Comparison of ENCODE assay signal across 1 cellular context in genomic region chr1:86913896-86914634, GRCh38.
TF ChIP-seq lines count a peak whose summit lies in the region.

Gene SELENOF (minus strand): TSS chr1:86914126. CDS start chr1:86914111, 15 bp downstream.

TF ChIP-seq in HepG2, 621 proteins besides CTCF, POLR2A, EP300 and RAD21 (continued from another document and continues in another):
- TF ChIP-seq ZNF512B (CRISPR knock-in tag; IDR thresholded peaks at IDR 0.05; ENCODE audit: borderline replicate concordance): no peak
- TF ChIP-seq, protein P1, sequence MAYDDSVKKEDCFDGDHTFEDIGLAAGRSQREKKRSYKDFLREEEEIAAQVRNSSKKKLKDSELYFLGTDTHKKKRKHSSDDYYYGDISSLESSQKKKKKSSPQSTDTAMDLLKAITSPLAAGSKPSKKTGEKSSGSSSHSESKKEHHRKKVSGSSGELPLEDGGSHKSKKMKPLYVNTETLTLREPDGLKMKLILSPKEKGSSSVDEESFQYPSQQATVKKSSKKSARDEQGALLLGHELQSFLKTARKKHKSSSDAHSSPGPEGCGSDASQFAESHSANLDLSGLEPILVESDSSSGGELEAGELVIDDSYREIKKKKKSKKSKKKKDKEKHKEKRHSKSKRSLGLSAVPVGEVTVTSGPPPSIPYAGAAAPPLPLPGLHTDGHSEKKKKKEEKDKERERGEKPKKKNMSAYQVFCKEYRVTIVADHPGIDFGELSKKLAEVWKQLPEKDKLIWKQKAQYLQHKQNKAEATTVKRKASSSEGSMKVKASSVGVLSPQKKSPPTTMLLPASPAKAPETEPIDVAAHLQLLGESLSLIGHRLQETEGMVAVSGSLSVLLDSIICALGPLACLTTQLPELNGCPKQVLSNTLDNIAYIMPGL (CRISPR knock-in tag; IDR thresholded peaks at IDR 0.05; ENCODE audit: borderline replicate concordance in 1 of 2, low read depth in 1 of 2): peak; percentile 19 to 58; a peak in 2 of 4 replicates
- TF ChIP-seq GATAD1 (CRISPR knock-in tag; IDR thresholded peaks at IDR 0.05): peak; percentile 87
- TF ChIP-seq SSRP1 (CRISPR knock-in tag; IDR thresholded peaks at IDR 0.05): no peak
- TF ChIP-seq ZNF816 (CRISPR knock-in tag; IDR thresholded peaks at IDR 0.05; ENCODE audit: borderline replicate concordance): no peak; the same call in 1 of the 2 replicates
- no peak; the same call in 1 of the 2 replicates for TF ChIP-seq TBX2 (CRISPR knock-in tag; IDR thresholded peaks at IDR 0.05; ENCODE audit: borderline replicate concordance)
- TF ChIP-seq ZNF660 (CRISPR knock-in tag; IDR thresholded peaks at IDR 0.05; ENCODE audit: borderline replicate concordance, low read depth): no peak
- TF ChIP-seq ZNF777 (CRISPR knock-in tag; IDR thresholded peaks at IDR 0.05): peak; percentile 5; the same call in 1 of the 2 replicates
- no peak for TF ChIP-seq ARNTL (CRISPR knock-in tag; IDR thresholded peaks at IDR 0.05)
- TF ChIP-seq, protein P2, sequence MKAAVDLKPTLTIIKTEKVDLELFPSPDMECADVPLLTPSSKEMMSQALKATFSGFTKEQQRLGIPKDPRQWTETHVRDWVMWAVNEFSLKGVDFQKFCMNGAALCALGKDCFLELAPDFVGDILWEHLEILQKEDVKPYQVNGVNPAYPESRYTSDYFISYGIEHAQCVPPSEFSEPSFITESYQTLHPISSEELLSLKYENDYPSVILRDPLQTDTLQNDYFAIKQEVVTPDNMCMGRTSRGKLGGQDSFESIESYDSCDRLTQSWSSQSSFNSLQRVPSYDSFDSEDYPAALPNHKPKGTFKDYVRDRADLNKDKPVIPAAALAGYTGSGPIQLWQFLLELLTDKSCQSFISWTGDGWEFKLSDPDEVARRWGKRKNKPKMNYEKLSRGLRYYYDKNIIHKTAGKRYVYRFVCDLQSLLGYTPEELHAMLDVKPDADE (CRISPR knock-in tag; IDR thresholded peaks at IDR 0.05): no peak
- TF ChIP-seq, protein P3, sequence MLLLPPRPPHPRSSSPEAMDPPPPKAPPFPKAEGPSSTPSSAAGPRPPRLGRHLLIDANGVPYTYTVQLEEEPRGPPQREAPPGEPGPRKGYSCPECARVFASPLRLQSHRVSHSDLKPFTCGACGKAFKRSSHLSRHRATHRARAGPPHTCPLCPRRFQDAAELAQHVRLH (CRISPR knock-in tag; IDR thresholded peaks at IDR 0.05; ENCODE audit: borderline replicate concordance, low read depth): peak; percentile 68; the same call in 1 of the 2 replicates
- TF ChIP-seq ZNF747 (CRISPR knock-in tag; IDR thresholded peaks at IDR 0.05; ENCODE audit: borderline replicate concordance): peak; percentile 69; the same call in 1 of the 2 replicates
- TF ChIP-seq, protein P4, sequence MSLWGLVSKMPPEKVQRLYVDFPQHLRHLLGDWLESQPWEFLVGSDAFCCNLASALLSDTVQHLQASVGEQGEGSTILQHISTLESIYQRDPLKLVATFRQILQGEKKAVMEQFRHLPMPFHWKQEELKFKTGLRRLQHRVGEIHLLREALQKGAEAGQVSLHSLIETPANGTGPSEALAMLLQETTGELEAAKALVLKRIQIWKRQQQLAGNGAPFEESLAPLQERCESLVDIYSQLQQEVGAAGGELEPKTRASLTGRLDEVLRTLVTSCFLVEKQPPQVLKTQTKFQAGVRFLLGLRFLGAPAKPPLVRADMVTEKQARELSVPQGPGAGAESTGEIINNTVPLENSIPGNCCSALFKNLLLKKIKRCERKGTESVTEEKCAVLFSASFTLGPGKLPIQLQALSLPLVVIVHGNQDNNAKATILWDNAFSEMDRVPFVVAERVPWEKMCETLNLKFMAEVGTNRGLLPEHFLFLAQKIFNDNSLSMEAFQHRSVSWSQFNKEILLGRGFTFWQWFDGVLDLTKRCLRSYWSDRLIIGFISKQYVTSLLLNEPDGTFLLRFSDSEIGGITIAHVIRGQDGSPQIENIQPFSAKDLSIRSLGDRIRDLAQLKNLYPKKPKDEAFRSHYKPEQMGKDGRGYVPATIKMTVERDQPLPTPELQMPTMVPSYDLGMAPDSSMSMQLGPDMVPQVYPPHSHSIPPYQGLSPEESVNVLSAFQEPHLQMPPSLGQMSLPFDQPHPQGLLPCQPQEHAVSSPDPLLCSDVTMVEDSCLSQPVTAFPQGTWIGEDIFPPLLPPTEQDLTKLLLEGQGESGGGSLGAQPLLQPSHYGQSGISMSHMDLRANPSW (CRISPR knock-in tag; IDR thresholded peaks at IDR 0.05; ENCODE audit: borderline replicate concordance): no peak
- no peak for TF ChIP-seq ZBTB1 (CRISPR knock-in tag; IDR thresholded peaks at IDR 0.05; ENCODE audit: borderline replicate concordance)
- TF ChIP-seq ZSCAN21 (CRISPR knock-in tag; IDR thresholded peaks at IDR 0.05; ENCODE audit: borderline replicate concordance): no peak
- no peak for TF ChIP-seq ARID5B (CRISPR knock-in tag; IDR thresholded peaks at IDR 0.05)
- no peak for TF ChIP-seq ATF5 (CRISPR knock-in tag; IDR thresholded peaks at IDR 0.05; ENCODE audit: low read depth)
- TF ChIP-seq, protein P5, sequence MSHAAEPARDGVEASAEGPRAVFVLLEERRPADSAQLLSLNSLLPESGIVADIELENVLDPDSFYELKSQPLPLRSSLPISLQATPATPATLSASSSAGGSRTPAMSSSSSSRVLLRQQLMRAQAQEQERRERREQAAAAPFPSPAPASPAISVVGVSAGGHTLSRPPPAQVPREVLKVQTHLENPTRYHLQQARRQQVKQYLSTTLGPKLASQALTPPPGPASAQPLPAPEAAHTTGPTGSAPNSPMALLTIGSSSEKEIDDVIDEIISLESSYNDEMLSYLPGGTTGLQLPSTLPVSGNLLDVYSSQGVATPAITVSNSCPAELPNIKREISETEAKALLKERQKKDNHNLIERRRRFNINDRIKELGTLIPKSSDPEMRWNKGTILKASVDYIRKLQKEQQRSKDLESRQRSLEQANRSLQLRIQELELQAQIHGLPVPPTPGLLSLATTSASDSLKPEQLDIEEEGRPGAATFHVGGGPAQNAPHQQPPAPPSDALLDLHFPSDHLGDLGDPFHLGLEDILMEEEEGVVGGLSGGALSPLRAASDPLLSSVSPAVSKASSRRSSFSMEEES (CRISPR knock-in tag; IDR thresholded peaks at IDR 0.05): no peak
- TF ChIP-seq ZNF296 (CRISPR knock-in tag; conservative IDR thresholded peaks at IDR 0.05): no peak
- no peak for TF ChIP-seq ZNF550 (CRISPR knock-in tag; IDR thresholded peaks at IDR 0.05; ENCODE audit: borderline replicate concordance)
- TF ChIP-seq ZNF367 (CRISPR knock-in tag; IDR thresholded peaks at IDR 0.05; ENCODE audit: borderline replicate concordance): no peak
- TF ChIP-seq PTBP1 (IDR thresholded peaks at IDR 0.05; ENCODE audit: low read depth, low read length, poor library complexity, severe bottlenecking): no peak
- TF ChIP-seq ZNF672 (CRISPR knock-in tag; IDR thresholded peaks at IDR 0.05): no peak
- TF ChIP-seq, protein P6, sequence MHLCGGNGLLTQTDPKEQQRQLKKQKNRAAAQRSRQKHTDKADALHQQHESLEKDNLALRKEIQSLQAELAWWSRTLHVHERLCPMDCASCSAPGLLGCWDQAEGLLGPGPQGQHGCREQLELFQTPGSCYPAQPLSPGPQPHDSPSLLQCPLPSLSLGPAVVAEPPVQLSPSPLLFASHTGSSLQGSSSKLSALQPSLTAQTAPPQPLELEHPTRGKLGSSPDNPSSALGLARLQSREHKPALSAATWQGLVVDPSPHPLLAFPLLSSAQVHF (CRISPR knock-in tag; IDR thresholded peaks at IDR 0.05): no peak
- no peak; the same call in 1 of the 2 replicates for TF ChIP-seq TP53 (CRISPR knock-in tag; conservative IDR thresholded peaks at IDR 0.05)
- TF ChIP-seq, protein P7, sequence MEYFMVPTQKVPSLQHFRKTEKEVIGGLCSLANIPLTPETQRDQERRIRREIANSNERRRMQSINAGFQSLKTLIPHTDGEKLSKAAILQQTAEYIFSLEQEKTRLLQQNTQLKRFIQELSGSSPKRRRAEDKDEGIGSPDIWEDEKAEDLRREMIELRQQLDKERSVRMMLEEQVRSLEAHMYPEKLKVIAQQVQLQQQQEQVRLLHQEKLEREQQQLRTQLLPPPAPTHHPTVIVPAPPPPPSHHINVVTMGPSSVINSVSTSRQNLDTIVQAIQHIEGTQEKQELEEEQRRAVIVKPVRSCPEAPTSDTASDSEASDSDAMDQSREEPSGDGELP (IDR thresholded peaks at IDR 0.05; ENCODE audit: borderline replicate concordance, low read depth): no peak
- TF ChIP-seq DNMT1 (CRISPR knock-in tag; IDR thresholded peaks at IDR 0.05): no peak
- no peak for TF ChIP-seq ZC3H13 (CRISPR knock-in tag; IDR thresholded peaks at IDR 0.05)
- TF ChIP-seq GATA4 (IDR thresholded peaks at IDR 0.05; ENCODE audit: borderline replicate concordance, low read depth): no peak
- no peak for TF ChIP-seq ZSCAN20 (CRISPR knock-in tag; IDR thresholded peaks at IDR 0.05; ENCODE audit: borderline replicate concordance)
- TF ChIP-seq SALL2 (CRISPR knock-in tag; IDR thresholded peaks at IDR 0.05): peak; percentile 30; the same call in 1 of the 2 replicates
- TF ChIP-seq, protein P8, sequence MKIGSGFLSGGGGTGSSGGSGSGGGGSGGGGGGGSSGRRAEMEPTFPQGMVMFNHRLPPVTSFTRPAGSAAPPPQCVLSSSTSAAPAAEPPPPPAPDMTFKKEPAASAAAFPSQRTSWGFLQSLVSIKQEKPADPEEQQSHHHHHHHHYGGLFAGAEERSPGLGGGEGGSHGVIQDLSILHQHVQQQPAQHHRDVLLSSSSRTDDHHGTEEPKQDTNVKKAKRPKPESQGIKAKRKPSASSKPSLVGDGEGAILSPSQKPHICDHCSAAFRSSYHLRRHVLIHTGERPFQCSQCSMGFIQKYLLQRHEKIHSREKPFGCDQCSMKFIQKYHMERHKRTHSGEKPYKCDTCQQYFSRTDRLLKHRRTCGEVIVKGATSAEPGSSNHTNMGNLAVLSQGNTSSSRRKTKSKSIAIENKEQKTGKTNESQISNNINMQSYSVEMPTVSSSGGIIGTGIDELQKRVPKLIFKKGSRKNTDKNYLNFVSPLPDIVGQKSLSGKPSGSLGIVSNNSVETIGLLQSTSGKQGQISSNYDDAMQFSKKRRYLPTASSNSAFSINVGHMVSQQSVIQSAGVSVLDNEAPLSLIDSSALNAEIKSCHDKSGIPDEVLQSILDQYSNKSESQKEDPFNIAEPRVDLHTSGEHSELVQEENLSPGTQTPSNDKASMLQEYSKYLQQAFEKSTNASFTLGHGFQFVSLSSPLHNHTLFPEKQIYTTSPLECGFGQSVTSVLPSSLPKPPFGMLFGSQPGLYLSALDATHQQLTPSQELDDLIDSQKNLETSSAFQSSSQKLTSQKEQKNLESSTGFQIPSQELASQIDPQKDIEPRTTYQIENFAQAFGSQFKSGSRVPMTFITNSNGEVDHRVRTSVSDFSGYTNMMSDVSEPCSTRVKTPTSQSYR (CRISPR knock-in tag; IDR thresholded peaks at IDR 0.05; ENCODE audit: borderline replicate concordance): 0 out of 2 replicates have a peak, but pooled peaks have one; percentile 36
- no peak for TF ChIP-seq PAWR (CRISPR knock-in tag; IDR thresholded peaks at IDR 0.05; ENCODE audit: borderline replicate concordance)
- no peak for TF ChIP-seq SMARCC2 (IDR thresholded peaks at IDR 0.05)
- no peak for TF ChIP-seq HOXA9 (CRISPR knock-in tag; IDR thresholded peaks at IDR 0.05; ENCODE audit: borderline replicate concordance)
- TF ChIP-seq NR2F1 (CRISPR knock-in tag; IDR thresholded peaks at IDR 0.05): no peak
- TF ChIP-seq NONO (IDR thresholded peaks at IDR 0.05): no peak
- TF ChIP-seq NONO (CRISPR knock-in tag; conservative IDR thresholded peaks at IDR 0.05): peak; percentile 15; the same call in 1 of the 2 replicates
